ENCODE assay signal across 30 cellular contexts in genomic region chr2:201004370-201004769, GRCh38.
"Had no signal": no experiment of that assay in that cellular context is flagged by ENCODE, and none has a peak within 500 bp of the region (broad histone marks: within the 10 kb centered on the region; RNA-seq: fewer than 3 reads in every experiment).

No MANE protein-coding gene starts in this region.

- ATAC-seq: activated CD4-positive, alpha-beta T cell treated with anti-CD3 and anti-CD28 coated beads for 36 hours; activated CD4-positive, CD25-positive, alpha-beta regulatory T cell treated with anti-CD3 and anti-CD28 coated beads, Interleukin-2, amount 50 U/mL, for 24 hours; activated CD8-positive, alpha-beta T cell treated with anti-CD3 and anti-CD28 coated beads, Interleukin-2, amount 10 ng/mL, durations not matched to agents 7 days and 5 days; activated naive CD8-positive, alpha-beta T cell treated with anti-CD3 and anti-CD28 coated beads, Interleukin-2, amount 50 U/mL, for 24 hours; PC-3; WTC11 had no signal

- H3K27ac ChIP-seq: brain microvascular endothelial cell, KMS-11, Peyer's patch, SJSA1 had no signal

- DNase-seq: activated CD4-positive, alpha-beta T cell treated with anti-CD3 and anti-CD28 coated beads for 36 hours; activated CD4-positive, alpha-beta T cell treated with anti-CD3 and anti-CD28 coated beads, Interleukin-2, amount 10 ng/mL, durations not matched to agents 7 days and 5 days; activated CD4-positive, alpha-beta T cell treated with anti-CD3 and anti-CD28 coated beads, Interleukin-2, amount 50 U/mL, for 48 hours; activated CD8-positive, alpha-beta T cell treated with anti-CD3 and anti-CD28 coated beads, Interleukin-2, amount 10 ng/mL, durations not matched to agents 7 days and 5 days; activated gamma-delta T cell; activated naive CD4-positive, alpha-beta T cell treated with Interleukin-2 at 50 U/mL for 16 hours; activated naive CD8-positive, alpha-beta T cell treated with anti-CD3 and anti-CD28 coated beads, Interleukin-2, amount 50 U/mL, for 24 hours; activated T-cell treated with anti-CD3 and anti-CD28 coated beads, Interleukin-2, amount 50 U/mL, for 24 hours; amniotic stem cell; aorta; brain microvascular endothelial cell; central memory CD4-positive, alpha-beta T cell; MM.1S; MV-4-11; NCI-H1092; NCI-H1436 treated with DMSO at 0.1 percent for 48 hours; NCI-H187; NCI-H2081; NCI-H510A; NCI-H526; NCI-H748 treated with DMSO at 0.1 percent for 48 hours; NK-92 treated with Interleukin-12 subunit alpha and Interleukin-12 subunit beta, amount 100 ng/mL, for 24 hours; PC-3; Peyer's patch; RPMI8226; SHP77 treated with DMSO at 0.1 percent for 48 hours had no signal

- H3K27me3 ChIP-seq: brain microvascular endothelial cell, Peyer's patch, SJSA1 had no signal

- H3K4me1 ChIP-seq: SJSA1 had no signal

- H3K4me3 ChIP-seq: Peyer's patch, SJSA1 had no signal

- H3K9me3 ChIP-seq: Peyer's patch, SJSA1 had no signal
